In genomic region chr18:74604366-74604765, GRCh38 we compare ENCODE assay signal across 20 cellular contexts.
"Had no signal": no experiment of that assay in that cellular context is flagged by ENCODE, and none has a peak within 500 bp of the region (broad histone marks: within the 10 kb centered on the region; RNA-seq: fewer than 3 reads in every experiment).

No MANE protein-coding gene starts in this region.

- H3K9me3 ChIP-seq: heart right ventricle, testis, upper lobe of left lung had no signal

- H3K27ac ChIP-seq: coronary artery, parathyroid adenoma, testis, upper lobe of left lung had no signal

- H3K27me3 Mint-ChIP-seq: activated B cell treated with CpG ODN at 0.5 μM for 24 hours; activated CD8-positive, alpha-beta T cell treated with anti-CD3 and anti-CD28 coated beads for 36 hours; central memory CD8-positive, alpha-beta T cell had no signal

- ATAC-seq: activated CD8-positive, alpha-beta T cell treated with anti-CD3 and anti-CD28 coated beads for 36 hours; esophagus mucosa; sciatic nerve; stimulated activated effector memory CD8-positive, alpha-beta T cell treated with anti-CD3 and anti-CD28 coated beads, Interleukin-12 subunit alpha, Interleukin-12 subunit beta, amount 100 ng/mL, for 72 hours had no signal

- H3K4me3 Mint-ChIP-seq: activated B cell treated with CpG ODN at 0.5 μM for 24 hours; activated CD8-positive, alpha-beta T cell treated with anti-CD3 and anti-CD28 coated beads for 36 hours; central memory CD8-positive, alpha-beta T cell; nephron; stimulated activated effector memory CD8-positive, alpha-beta T cell treated with anti-CD3 and anti-CD28 coated beads, Interleukin-12 subunit alpha, Interleukin-12 subunit beta, amount 100 ng/mL, for 72 hours had no signal

- H3K4me3 ChIP-seq: coronary artery, heart right ventricle, testis, upper lobe of left lung had no signal

- DNase-seq: activated B cell treated with CpG ODN at 0.5 μM for 24 hours; activated CD4-positive, alpha-beta T cell treated with anti-CD3 and anti-CD28 coated beads for 48 hours; activated CD8-positive, alpha-beta T cell treated with anti-CD3 and anti-CD28 coated beads for 36 hours; activated naive CD4-positive, alpha-beta T cell treated with Interleukin-2 at 50 U/mL for 16 hours; activated T-cell treated with anti-CD3 and anti-CD28 coated beads, Interleukin-2, amount 50 U/mL, for 1 hour; anterior cingulate cortex; heart right ventricle; left ventricle myocardium superior; stimulated activated CD4-positive, alpha-beta T cell treated with anti-CD3 and anti-CD28 coated beads, Interleukin-4, amount 100 ng/mL, for 24 hours; testis; upper lobe of left lung had no signal

- H3K36me3 ChIP-seq: heart right ventricle, upper lobe of left lung had no signal

- H3K27ac Mint-ChIP-seq: activated B cell treated with CpG ODN at 0.5 μM for 24 hours; activated CD8-positive, alpha-beta T cell treated with anti-CD3 and anti-CD28 coated beads for 36 hours; activated T-helper 2 cell treated with anti-CD3 and anti-CD28 coated beads, Interferon-gamma antibody, Interleukin-2, Interleukin-4, amounts not matched to agents 10 μg/mL and 5 μg/mL and 100 μg/mL, durations not matched to agents 14 hours and 24 hours and 36 hours; stimulated activated effector memory CD8-positive, alpha-beta T cell treated with anti-CD3 and anti-CD28 coated beads, Interleukin-12 subunit alpha, Interleukin-12 subunit beta, amount 100 ng/mL, for 72 hours had no signal

- H3K27me3 ChIP-seq: heart right ventricle, testis, upper lobe of left lung had no signal

- H3K36me3 Mint-ChIP-seq: brain had no signal

- H3K9me3 Mint-ChIP-seq: activated B cell treated with CpG ODN at 0.5 μM for 24 hours; activated CD8-positive, alpha-beta T cell treated with anti-CD3 and anti-CD28 coated beads for 36 hours; brain; central memory CD8-positive, alpha-beta T cell; nephron; stimulated activated effector memory CD8-positive, alpha-beta T cell treated with anti-CD3 and anti-CD28 coated beads, Interleukin-12 subunit alpha, Interleukin-12 subunit beta, amount 100 ng/mL, for 72 hours had no signal
